1 cellular context compared by ENCODE assay signal in the genomic region with DNA sequence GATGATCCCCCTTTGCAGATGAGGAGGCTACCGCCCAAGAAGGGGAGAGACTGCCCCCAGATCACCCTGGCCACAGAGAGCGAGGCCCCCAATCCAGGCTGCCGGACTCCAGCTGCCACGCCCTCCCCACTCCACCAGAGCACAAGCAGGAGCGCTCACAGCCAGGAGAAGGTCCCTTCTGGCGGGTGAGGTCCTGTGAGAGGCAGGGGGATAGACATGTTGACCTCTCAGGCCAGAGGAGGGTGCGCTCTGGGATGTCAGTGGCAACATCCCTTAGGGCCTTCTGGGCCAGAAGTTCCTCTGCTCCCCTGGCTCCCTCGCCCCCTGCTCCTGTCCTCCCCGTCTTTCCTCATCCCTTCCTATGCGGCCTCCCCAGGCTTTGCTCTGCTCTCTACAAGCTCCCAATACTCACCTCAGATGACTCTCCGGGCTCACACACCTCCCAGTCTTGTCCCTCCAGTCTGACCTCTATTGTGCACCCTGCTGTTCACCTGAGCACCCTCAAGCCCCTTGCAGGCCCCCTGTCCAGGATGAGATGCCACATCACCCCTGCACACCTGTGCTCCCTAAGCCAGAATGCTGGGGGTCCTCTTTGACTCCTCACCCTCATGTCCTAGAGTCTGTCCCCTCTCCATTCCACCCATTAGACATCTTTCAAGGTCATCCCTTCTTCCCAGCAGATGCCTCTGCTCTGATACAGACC.
TF ChIP-seq lines count a peak whose summit lies in the region.

No MANE protein-coding gene starts in this region.

TF ChIP-seq in HepG2, 621 proteins besides CTCF, POLR2A, EP300 and RAD21 (continued from another document):
- TF ChIP-seq, protein P1, sequence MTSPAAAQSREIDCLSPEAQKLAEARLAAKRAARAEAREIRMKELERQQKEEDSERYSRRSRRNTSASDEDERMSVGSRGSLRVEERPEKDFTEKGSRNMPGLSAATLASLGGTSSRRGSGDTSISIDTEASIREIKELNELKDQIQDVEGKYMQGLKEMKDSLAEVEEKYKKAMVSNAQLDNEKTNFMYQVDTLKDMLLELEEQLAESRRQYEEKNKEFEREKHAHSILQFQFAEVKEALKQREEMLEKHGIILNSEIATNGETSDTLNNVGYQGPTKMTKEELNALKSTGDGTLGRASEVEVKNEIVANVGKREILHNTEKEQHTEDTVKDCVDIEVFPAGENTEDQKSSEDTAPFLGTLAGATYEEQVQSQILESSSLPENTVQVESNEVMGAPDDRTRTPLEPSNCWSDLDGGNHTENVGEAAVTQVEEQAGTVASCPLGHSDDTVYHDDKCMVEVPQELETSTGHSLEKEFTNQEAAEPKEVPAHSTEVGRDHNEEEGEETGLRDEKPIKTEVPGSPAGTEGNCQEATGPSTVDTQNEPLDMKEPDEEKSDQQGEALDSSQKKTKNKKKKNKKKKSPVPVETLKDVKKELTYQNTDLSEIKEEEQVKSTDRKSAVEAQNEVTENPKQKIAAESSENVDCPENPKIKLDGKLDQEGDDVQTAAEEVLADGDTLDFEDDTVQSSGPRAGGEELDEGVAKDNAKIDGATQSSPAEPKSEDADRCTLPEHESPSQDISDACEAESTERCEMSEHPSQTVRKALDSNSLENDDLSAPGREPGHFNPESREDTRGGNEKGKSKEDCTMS (CRISPR knock-in tag; conservative IDR thresholded peaks at IDR 0.05), result no peak
- TF ChIP-seq MEIS1 (CRISPR knock-in tag; IDR thresholded peaks at IDR 0.05; ENCODE audit: borderline replicate concordance) (0 out of 2 replicates have a peak, but pooled peaks have one; percentile 39), HOXA9 (CRISPR knock-in tag; IDR thresholded peaks at IDR 0.05; ENCODE audit: borderline replicate concordance) (no peak), ZSCAN22 (CRISPR knock-in tag; IDR thresholded peaks at IDR 0.05) (no peak), ZNF761 (CRISPR knock-in tag; conservative IDR thresholded peaks at IDR 0.05) (0 out of 2 replicates have a peak, but pooled peaks have one; percentile 10), ZNF34 (CRISPR knock-in tag; IDR thresholded peaks at IDR 0.05; ENCODE audit: borderline replicate concordance) (no peak), CBX5 (CRISPR knock-in tag; IDR thresholded peaks at IDR 0.05; ENCODE audit: borderline replicate concordance) (no peak), SRF (IDR thresholded peaks at IDR 0.05; ENCODE audit: low read depth, low read length) (no peak), ZNF12 (CRISPR knock-in tag; IDR thresholded peaks at IDR 0.05) (no peak), ZEB1 (IDR thresholded peaks at IDR 0.05; ENCODE audit: insufficient replicate concordance, low read depth) (no peak), CREB3 (CRISPR knock-in tag; IDR thresholded peaks at IDR 0.05) (no peak), ZNF224 (CRISPR knock-in tag; IDR thresholded peaks at IDR 0.05) (no peak), ZBTB33 (CRISPR knock-in tag; IDR thresholded peaks at IDR 0.05) (no peak), EHMT2 (IDR thresholded peaks at IDR 0.05; ENCODE audit: borderline replicate concordance, low read depth, low read length) (no peak), IRF1 (CRISPR knock-in tag; IDR thresholded peaks at IDR 0.05; ENCODE audit: low read depth) (no peak), TBX2 (CRISPR knock-in tag; IDR thresholded peaks at IDR 0.05; ENCODE audit: borderline replicate concordance) (no peak)
- TF ChIP-seq, protein P2, sequence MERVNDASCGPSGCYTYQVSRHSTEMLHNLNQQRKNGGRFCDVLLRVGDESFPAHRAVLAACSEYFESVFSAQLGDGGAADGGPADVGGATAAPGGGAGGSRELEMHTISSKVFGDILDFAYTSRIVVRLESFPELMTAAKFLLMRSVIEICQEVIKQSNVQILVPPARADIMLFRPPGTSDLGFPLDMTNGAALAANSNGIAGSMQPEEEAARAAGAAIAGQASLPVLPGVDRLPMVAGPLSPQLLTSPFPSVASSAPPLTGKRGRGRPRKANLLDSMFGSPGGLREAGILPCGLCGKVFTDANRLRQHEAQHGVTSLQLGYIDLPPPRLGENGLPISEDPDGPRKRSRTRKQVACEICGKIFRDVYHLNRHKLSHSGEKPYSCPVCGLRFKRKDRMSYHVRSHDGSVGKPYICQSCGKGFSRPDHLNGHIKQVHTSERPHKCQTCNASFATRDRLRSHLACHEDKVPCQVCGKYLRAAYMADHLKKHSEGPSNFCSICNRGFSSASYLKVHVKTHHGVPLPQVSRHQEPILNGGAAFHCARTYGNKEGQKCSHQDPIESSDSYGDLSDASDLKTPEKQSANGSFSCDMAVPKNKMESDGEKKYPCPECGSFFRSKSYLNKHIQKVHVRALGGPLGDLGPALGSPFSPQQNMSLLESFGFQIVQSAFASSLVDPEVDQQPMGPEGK (CRISPR knock-in tag; IDR thresholded peaks at IDR 0.05), result no peak
